ENCODE assay signal across 8 cellular contexts in genomic region chr4:77353724-77354315, GRCh38.
DNase-seq lines count a peak whose midpoint lies in the region; ATAC-seq and TF ChIP-seq lines count a peak whose summit lies in the region.
"Not testable (repeated sequence)": the region's sequence is repeated elsewhere in the genome, so short reads cannot be mapped to it uniquely, and the experiment has no call there.

No MANE protein-coding gene starts in this region.

- not testable (repeated sequence) for TF ChIP-seq POLR2A in GM18505 (IDR thresholded peaks at IDR 0.05; ENCODE audit: borderline replicate concordance, extremely low read depth, insufficient read depth, insufficient read length)

- H3K4me1 ChIP-seq in mucosa of descending colon (ENCODE audit: low read depth), result not testable (repeated sequence)

- ATAC-seq in GM18505 (IDR thresholded peaks at IDR 0.05; ENCODE audit: unreplicated experiment) (peak; percentile 44), GM21390 (IDR thresholded peaks at IDR 0.05; ENCODE audit: unreplicated experiment) (peak; percentile 50), HG02759 (IDR thresholded peaks at IDR 0.05; ENCODE audit: unreplicated experiment) (peak; percentile 74), HG03378 (IDR thresholded peaks at IDR 0.05; ENCODE audit: unreplicated experiment) (peak; percentile 51), mucosa of descending colon (peak; percentile 86)

- TF ChIP-seq CTCF in 22Rv1 (IDR thresholded peaks at IDR 0.05) (peak; percentile 77), VCaP (conservative IDR thresholded peaks at IDR 0.05) (peak; percentile 72), epithelial cell of proximal tubule (conservative IDR thresholded peaks at IDR 0.05; ENCODE audit: low read depth, low read length) (peak; percentile 31)
- TF ChIP-seq CTCF in mucosa of descending colon (IDR thresholded peaks at IDR 0.05), result not testable (repeated sequence)

- not testable (repeated sequence) for DNase-seq in epithelial cell of proximal tubule (ENCODE audit: low read depth); mucosa of descending colon

- not testable (repeated sequence) for H3K9me3 ChIP-seq in mucosa of descending colon

- not testable (repeated sequence) for H3K4me3 ChIP-seq in epithelial cell of proximal tubule (ENCODE audit: low read depth, low read length); mucosa of descending colon

- intact Hi-C loops in mucosa of descending colon (cut with DNase I, micrococcal nuclease), result not testable (repeated sequence)

- not testable (repeated sequence) for H3K36me3 ChIP-seq in mucosa of descending colon (ENCODE audit: low read depth)

- not testable (repeated sequence) for H3K27ac ChIP-seq in 22Rv1, VCaP
